39 cellular contexts compared by ENCODE assay signal in genomic region chr19:50447053-50447452, GRCh38. TPM values are rescaled to one million over a fixed set of nuclear protein-coding genes. Genes with fewer than 3 reads are reported as not detected.
DNase-seq lines count a peak whose midpoint lies in the region; ATAC-seq and TF ChIP-seq lines count a peak whose summit lies in the region.
"Had no signal": no experiment of that assay in that cellular context is flagged by ENCODE, and none has a peak within 500 bp of the region (broad histone marks: within the 10 kb centered on the region; RNA-seq: fewer than 3 reads in every experiment).

No MANE protein-coding gene starts in this region.

- H2BK15ac ChIP-seq in neuronal stem cell (ENCODE audit: low read length): no peak overlapping the region

- no TSS peak for BruUV-seq in Calu3 (replicated peaks; lab: Mats Ljungman, UMichigan)

- CTCF ChIA-PET in HEK293 (lab: Yijun Ruan, JAX): interaction anchor here (1.9 kb wide), 1 partner anchor 14 kb away, joined by 11 read pairs; no protein-coding TSS in a partner anchor
- CTCF ChIA-PET in Calu3 (lab: Charles Lee): no interaction called here

- no peak overlapping the region for H2BK5ac ChIP-seq in neuronal stem cell (ENCODE audit: low read length)

- DNase-seq in neural progenitor cell (ENCODE audit: low spot score) (no peak), neuronal stem cell (ENCODE audit: low spot score) (no peak), osteoblast (ENCODE audit: insufficient read length, low spot score, missing footprints) (peak; percentile 50), EL (no peak), Calu3 (no peak)
- DNase-seq in activated T-cell treated with anti-CD3 and anti-CD28 coated beads, Interleukin-2, amount 50 U/mL, for 1 hour: no peak
- DNase-seq: 8988T; ACHN; AML-193; BE2C; C1 segment of cervical spinal cord; Caco-2; CD4-positive, alpha-beta memory T cell; CD4-positive, alpha-beta T cell; CD4-positive, CD25-positive, alpha-beta regulatory T cell; CD8-positive, alpha-beta memory T cell; CD8-positive, alpha-beta T cell; COR-L47; DMS 273 treated with DMSO at 0.1 percent for 48 hours; DMS153; DMS53; DMS79; DMS79 treated with DMSO at 0.1 percent for 48 hours; DND-41 had no signal

- no peak overlapping the region for H4K91ac ChIP-seq in neuronal stem cell (ENCODE audit: low read depth, low read length, poor library complexity)

- peaks cover 17% of the 10 kb centered on the region for H3K27me3 Mint-ChIP-seq in neural progenitor cell (ENCODE audit: insufficient read depth, low read depth)
- peaks cover 55% of the 10 kb centered on the region for H3K27me3 Mint-ChIP-seq in Calu3 (ENCODE audit: unreplicated experiment)
- H3K27me3 Mint-ChIP-seq: B cell had no signal

- H3K9me3 Mint-ChIP-seq in neural progenitor cell (peaks cover 6% of the 10 kb centered on the region), Calu3 (ENCODE audit: low read depth, unreplicated experiment) (peaks cover 5% of the 10 kb centered on the region)
- H3K9me3 Mint-ChIP-seq: CD4-positive, alpha-beta T cell; CD8-positive, alpha-beta memory T cell; CD8-positive, alpha-beta T cell had no signal

- no peak overlapping the region for H3K23ac ChIP-seq in neuronal stem cell (ENCODE audit: low read depth, low read length, poor library complexity)

- H3K14ac ChIP-seq in neuronal stem cell (ENCODE audit: low read length): no peak overlapping the region

- H3K4me2 ChIP-seq in neural progenitor cell (no peak overlapping the region), neuronal stem cell (ENCODE audit: insufficient read depth, low read length, poor library complexity, severe bottlenecking) (no peak overlapping the region), osteoblast (ENCODE audit: insufficient read depth, low read length) (no peak overlapping the region)
- H3K4me2 ChIP-seq: A549; BLaER1; BLaER1 treated with 17β-estradiol and CSF1 and Interleukin-3, amounts not matched to agents 10 nM and 100 nM had no signal

- H3K4me3 Mint-ChIP-seq in neural progenitor cell (no peak overlapping the region), Calu3 (ENCODE audit: low read depth, unreplicated experiment) (no peak overlapping the region)
- H3K4me3 Mint-ChIP-seq: B cell; CD14-positive monocyte; CD4-positive, alpha-beta memory T cell; CD4-positive, alpha-beta T cell; CD4-positive, CD25-positive, alpha-beta regulatory T cell; CD8-positive, alpha-beta memory T cell; CD8-positive, alpha-beta T cell had no signal

- H3K18ac ChIP-seq in neuronal stem cell (ENCODE audit: low read length): no peak overlapping the region

- no peaks in the 10 kb centered on the region for H3K9me3 ChIP-seq in HEK293 (ENCODE audit: control insufficient read depth, insufficient read depth, low read depth, low read length)
- H3K9me3 ChIP-seq in neural progenitor cell (ENCODE audit: low read depth): no peaks in the 10 kb centered on the region
- H3K9me3 ChIP-seq in neuronal stem cell (replicated peaks in 1 of 2; ENCODE audit: control insufficient read depth in 2 of 2, insufficient read depth in 1 of 2, low read depth in 1 of 2, low read length in 2 of 2): peaks cover 0 to 4% of the 10 kb centered on the region in 2 donors
- H3K9me3 ChIP-seq in osteoblast (ENCODE audit: low read depth, low read length): no peaks in the 10 kb centered on the region
- H3K9me3 ChIP-seq: A549, BE2C, Caco-2 had no signal

- no peak overlapping the region for H2AK5ac ChIP-seq in neuronal stem cell (ENCODE audit: low read depth, low read length)

- no peaks in the 10 kb centered on the region for H3K79me1 ChIP-seq in neuronal stem cell (ENCODE audit: low read depth, low read length)

- H3K4me1 Mint-ChIP-seq in neural progenitor cell (peaks cover 2% of the 10 kb centered on the region), Calu3 (ENCODE audit: low read depth, unreplicated experiment) (no peaks in the 10 kb centered on the region)
- H3K4me1 Mint-ChIP-seq: CD14-positive monocyte; CD8-positive, alpha-beta memory T cell had no signal

- intact Hi-C loops in Calu3 (cut with micrococcal nuclease; ENCODE audit: unreplicated experiment): no loop called here

- no CpG with 5 or more reads among the region's 5 CpGs for WGBS in neuronal stem cell (ENCODE audit: extremely low coverage in 2 of 2, insufficient read length in 2 of 2, insufficient replicate concordance in 1 of 2), 2 donors

- H3K27ac Mint-ChIP-seq in neural progenitor cell (peak overlapping the region; percentile 62), Calu3 (ENCODE audit: unreplicated experiment) (no peak overlapping the region)
- H3K27ac Mint-ChIP-seq: B cell; CD4-positive, alpha-beta T cell; CD4-positive, CD25-positive, alpha-beta regulatory T cell; CD8-positive, alpha-beta memory T cell; CD8-positive, alpha-beta T cell had no signal

- peak overlapping the region; percentile 72 for H4K8ac ChIP-seq in neuronal stem cell (ENCODE audit: low read depth, low read length)

- no peak for ATAC-seq in HG02588 (IDR thresholded peaks at IDR 0.05; ENCODE audit: unreplicated experiment)
- ATAC-seq: A549; CD8-positive, alpha-beta T cell had no signal

- TF ChIP-seq CTCF in HEK293 (tag by site-specific recombination; IDR thresholded peaks at IDR 0.05) (no peak), neural progenitor cell (IDR thresholded peaks at IDR 0.05) (no peak), osteoblast (IDR thresholded peaks at IDR 0.05; ENCODE audit: extremely low read depth, low read depth, low read length) (no peak), Calu3 (IDR thresholded peaks at IDR 0.05; ENCODE audit: unreplicated experiment) (no peak)

- POLR2A ChIA-PET in HEK293 (lab: Yijun Ruan, JAX): no interaction called here

- H2AFZ ChIP-seq in neural progenitor cell (replicated peaks) (no peak overlapping the region), neuronal stem cell (ENCODE audit: low read length) (no peak overlapping the region), osteoblast (ENCODE audit: low read length) (no peak overlapping the region)

- H2BK12ac ChIP-seq in neuronal stem cell (ENCODE audit: low read length): no peak overlapping the region

- H3K4me1 ChIP-seq in HEK293 (ENCODE audit: control insufficient read depth, insufficient read depth, low read length) (no peaks in the 10 kb centered on the region), neural progenitor cell (no peaks in the 10 kb centered on the region), neuronal stem cell (ENCODE audit: control insufficient read depth in 2 of 2, insufficient read depth in 1 of 2, low read depth in 1 of 2, low read length in 2 of 2) (no peaks in the 10 kb centered on the region), osteoblast (ENCODE audit: insufficient read depth, low read length) (no peaks in the 10 kb centered on the region)
- H3K4me1 ChIP-seq: A549, BE2C, Caco-2 had no signal

- no peak overlapping the region for H2BK120ac ChIP-seq in neuronal stem cell (ENCODE audit: low read depth, low read length)

- no peaks in the 10 kb centered on the region for H3F3A ChIP-seq in neural progenitor cell (ENCODE audit: low read depth)

- no peaks in the 10 kb centered on the region for H3K79me2 ChIP-seq in neural progenitor cell (ENCODE audit: low read depth)
- H3K79me2 ChIP-seq in osteoblast (ENCODE audit: insufficient read depth, low read length): no peaks in the 10 kb centered on the region

- H3K9ac ChIP-seq in neural progenitor cell: no peak overlapping the region
- no peak overlapping the region for H3K9ac ChIP-seq in neuronal stem cell (ENCODE audit: low read depth, low read length, poor library complexity)
- H3K9ac ChIP-seq: BLaER1; BLaER1 treated with 17β-estradiol and CSF1 and Interleukin-3, amounts not matched to agents 10 nM and 100 nM had no signal

- H3K36me3 Mint-ChIP-seq in neural progenitor cell (no peaks in the 10 kb centered on the region), Calu3 (ENCODE audit: insufficient read depth, unreplicated experiment) (peaks cover 5% of the 10 kb centered on the region)
- H3K36me3 Mint-ChIP-seq: CD14-positive monocyte; CD4-positive, alpha-beta memory T cell; CD4-positive, CD25-positive, alpha-beta regulatory T cell; CD8-positive, alpha-beta memory T cell; CD8-positive, alpha-beta T cell had no signal

- H3K4me3 ChIP-seq in HEK293 (ENCODE audit: low read depth, low read length): no peak overlapping the region
- no peak overlapping the region for H3K4me3 ChIP-seq in neural progenitor cell
- H3K4me3 ChIP-seq in neuronal stem cell (ENCODE audit: low read length in 2 of 2): no peak overlapping the region
- H3K4me3 ChIP-seq in osteoblast (ENCODE audit: insufficient read depth, low read length): no peak overlapping the region
- H3K4me3 ChIP-seq: A549; BLaER1; BLaER1 treated with 17β-estradiol and CSF1 and Interleukin-3, amounts not matched to agents 10 nM and 100 nM had no signal

- no peak overlapping the region for H3K27ac ChIP-seq in HEK293 (ENCODE audit: extremely low read depth, low read depth, low read length)
- no peak overlapping the region for H3K27ac ChIP-seq in neural progenitor cell
- H3K27ac ChIP-seq in neuronal stem cell (replicated peaks; ENCODE audit: low read length): no peak overlapping the region
- H3K27ac ChIP-seq in osteoblast (ENCODE audit: low read depth, low read length): no peak overlapping the region
- H3K27ac ChIP-seq: 22Rv1; A549; BLaER1; BLaER1 treated with 17β-estradiol and CSF1 and Interleukin-3, amounts not matched to agents 10 nM and 100 nM; C4-2B had no signal

- no peaks in the 10 kb centered on the region for H3K36me3 ChIP-seq in HEK293 (ENCODE audit: control insufficient read depth in 2 of 2, insufficient read depth in 1 of 2, low read length in 2 of 2)
- no peaks in the 10 kb centered on the region for H3K36me3 ChIP-seq in neural progenitor cell
- no peaks in the 10 kb centered on the region for H3K36me3 ChIP-seq in neuronal stem cell (replicated peaks in 1 of 2; ENCODE audit: control insufficient read depth in 2 of 2, insufficient read depth in 2 of 2, low read length in 2 of 2)
- no peaks in the 10 kb centered on the region for H3K36me3 ChIP-seq in osteoblast (ENCODE audit: insufficient read depth, low read length)
- H3K36me3 ChIP-seq: BE2C; BLaER1; BLaER1 treated with 17β-estradiol and CSF1 and Interleukin-3, amounts not matched to agents 10 nM and 100 nM had no signal

- H3K27me3 ChIP-seq in neural progenitor cell (no peaks in the 10 kb centered on the region), neuronal stem cell (ENCODE audit: control insufficient read depth in 3 of 3, insufficient read depth in 3 of 3, low read depth in 1 of 3, low read length in 3 of 3) (no peaks in the 10 kb centered on the region), osteoblast (ENCODE audit: insufficient read depth, low read length) (peaks cover 4% of the 10 kb centered on the region)
- H3K27me3 ChIP-seq: BE2C; BLaER1; BLaER1 treated with 17β-estradiol and CSF1 and Interleukin-3, amounts not matched to agents 10 nM and 100 nM had no signal

- H4K20me1 ChIP-seq in neural progenitor cell (ENCODE audit: low read depth) (no peaks in the 10 kb centered on the region), osteoblast (ENCODE audit: insufficient read depth, low read length) (no peaks in the 10 kb centered on the region)
- H4K20me1 ChIP-seq: BLaER1; BLaER1 treated with 17β-estradiol and CSF1 and Interleukin-3, amounts not matched to agents 10 nM and 100 nM had no signal

- H3K4ac ChIP-seq in neuronal stem cell (ENCODE audit: low read length): no peak overlapping the region

RNA-seq across cellular contexts. Expression of gene MYBPC2, which starts 14.4 kb away (rescaled TPM):
- total RNA-seq in neural progenitor cell (ENCODE audit: low replicate concordance) (0.65 and 0.77 TPM in 2 replicates), osteoblast (not detected in 2 replicates), Calu3 (2022) (not detected in 2 replicates)
- 1.0 TPM for polyA plus RNA-seq in neuronal stem cell (2013, experiment 1 of 2)
- polyA plus RNA-seq in neuronal stem cell (2013, experiment 2 of 2): 1.2 TPM
- total RNA-seq: A172; A673; CD4-positive, alpha-beta memory T cell; Daoy; G401 had no signal
- polyA plus RNA-seq: AG04450; BJ; CD14-positive monocyte; CD8-positive, alpha-beta memory T cell had no signal

RNA-seq across cellular contexts. Expression of gene SPIB, which starts 28.3 kb away (rescaled TPM):
- total RNA-seq in neural progenitor cell (ENCODE audit: low replicate concordance) (0.31 TPM in 1 of 2 replicates, not detected in the other), osteoblast (0.36 TPM in 1 of 2 replicates, not detected in the other), Calu3 (2022) (1.2 and 1.3 TPM in 2 replicates)
- 0.08 TPM for polyA plus RNA-seq in neuronal stem cell (2013, experiment 1 of 2)
- polyA plus RNA-seq in neuronal stem cell (2013, experiment 2 of 2): 0.17 TPM
- total RNA-seq: CD4-positive, alpha-beta memory T cell; CD4-positive, CD25-positive, alpha-beta regulatory T cell; Daoy had no signal
- polyA plus RNA-seq: AG04450, BJ had no signal

RNA-seq across cellular contexts. Expression of gene EMC10, which starts 29.3 kb away (rescaled TPM):
- total RNA-seq in neural progenitor cell (ENCODE audit: low replicate concordance): 32.9 and 127 TPM in 2 replicates
- 57.0 TPM for polyA plus RNA-seq in neuronal stem cell (2013, experiment 1 of 2)
- 55.4 TPM for polyA plus RNA-seq in neuronal stem cell (2013, experiment 2 of 2)
- 47.1 and 56.5 TPM in 2 replicates for total RNA-seq in osteoblast
- 200 and 214 TPM in 2 replicates for total RNA-seq in Calu3 (2022)

RNA-seq across cellular contexts. Expression of gene GARIN5A, which starts 29.6 kb away (rescaled TPM):
- total RNA-seq in neural progenitor cell (ENCODE audit: low replicate concordance): 5.6 and 8.4 TPM in 2 replicates
- 9.4 TPM for polyA plus RNA-seq in neuronal stem cell (2013, experiment 1 of 2)
- 8.0 TPM for polyA plus RNA-seq in neuronal stem cell (2013, experiment 2 of 2)
- total RNA-seq in osteoblast: 0.29 and 0.36 TPM in 2 replicates
- total RNA-seq in Calu3 (2022): 6.0 and 7.8 TPM in 2 replicates
